13 cellular contexts compared by ENCODE assay signal in the genomic region with DNA sequence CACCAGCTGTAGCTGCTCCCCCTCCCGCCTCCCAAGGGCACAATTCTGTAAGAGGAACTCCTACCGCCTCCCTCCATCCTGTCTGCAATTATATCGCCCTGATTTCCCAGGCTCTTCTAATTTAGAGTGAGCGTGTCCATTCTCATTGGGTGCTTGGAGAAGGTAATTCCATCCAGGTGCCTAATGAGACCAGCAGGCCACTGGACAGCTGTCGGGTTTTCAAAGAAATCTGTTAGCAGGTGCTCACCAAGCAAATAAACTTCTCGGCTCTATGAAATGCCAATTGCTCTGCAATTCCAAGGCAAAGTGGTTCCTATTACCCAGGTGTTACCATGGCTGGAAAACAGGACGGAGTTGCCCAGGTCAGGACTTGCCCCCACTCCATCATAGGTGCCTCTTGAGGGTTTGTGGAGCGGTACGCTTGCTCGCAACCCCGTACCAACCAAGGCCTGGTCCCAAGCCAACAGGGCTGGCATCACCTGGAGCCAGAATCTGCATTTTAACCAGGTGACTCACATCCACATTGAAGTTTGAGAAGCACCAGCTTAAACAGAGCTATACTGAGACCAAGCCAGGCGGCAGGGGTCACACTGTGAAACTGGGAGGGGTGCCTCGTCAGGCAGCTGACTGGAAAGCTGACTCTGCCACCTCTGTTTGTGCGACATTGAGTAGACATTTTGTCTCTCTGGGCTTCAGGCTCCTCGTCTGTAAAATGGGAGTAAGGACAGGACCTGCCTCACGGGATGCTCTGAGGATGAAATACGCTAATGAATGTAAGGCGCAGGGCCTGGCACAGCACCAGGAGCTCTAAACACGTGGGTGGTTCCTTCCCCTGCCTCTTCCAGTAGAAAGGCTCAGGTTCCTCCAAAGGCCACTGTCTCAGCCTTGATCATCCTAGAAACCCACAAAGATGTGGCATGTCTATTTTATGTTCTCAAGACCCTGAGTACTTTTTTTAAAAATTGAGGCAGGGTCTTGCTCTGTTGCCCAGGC. TPM values are rescaled to one million over a fixed set of nuclear protein-coding genes. Genes with fewer than 3 reads are reported as not detected.
DNase-seq lines count a peak whose midpoint lies in the region; ATAC-seq and TF ChIP-seq lines count a peak whose summit lies in the region.
"Had no signal": no experiment of that assay in that cellular context is flagged by ENCODE, and none has a peak within 500 bp of the region (broad histone marks: within the 10 kb centered on the region; RNA-seq: fewer than 3 reads in every experiment).

No MANE protein-coding gene starts in this region.

- peaks cover 41% of the 10 kb centered on the region for H3K4me1 Mint-ChIP-seq in activated naive CD4-positive, alpha-beta T cell treated with anti-CD3 and anti-CD28 coated beads, Interleukin-2, amount 50 U/mL, for 24 hours
- H3K4me1 Mint-ChIP-seq in activated T-cell treated with anti-CD3 and anti-CD28 coated beads, Interleukin-2, amount 50 U/mL, for 4 hours (ENCODE audit: low read depth), result peaks cover 37% of the 10 kb centered on the region
- peaks cover 11 to 16% of the 10 kb centered on the region in 2 donors for H3K4me1 Mint-ChIP-seq in natural killer cell treated with Interleukin-12 subunit alpha and Interleukin-12 subunit beta and Interleukin-15 and Interleukin-18, amount 100 ng/mL, for 72 hours (ENCODE audit: low read depth in 2 of 2)
- H3K4me1 Mint-ChIP-seq: memory B cell had no signal

- H3K4me3 ChIP-seq in epithelial cell of esophagus (ENCODE audit: low read length), result no peak overlapping the region

- no peaks in the 10 kb centered on the region for H3K9me3 Mint-ChIP-seq in activated naive CD4-positive, alpha-beta T cell treated with anti-CD3 and anti-CD28 coated beads, Interleukin-2, amount 50 U/mL, for 24 hours
- H3K9me3 Mint-ChIP-seq in activated T-cell treated with anti-CD3 and anti-CD28 coated beads, Interleukin-2, amount 50 U/mL, for 4 hours, result no peaks in the 10 kb centered on the region
- H3K9me3 Mint-ChIP-seq in natural killer cell treated with Interleukin-12 subunit alpha and Interleukin-12 subunit beta and Interleukin-15 and Interleukin-18, amount 100 ng/mL, for 72 hours, result no peaks in the 10 kb centered on the region
- H3K9me3 Mint-ChIP-seq: activated CD4-positive, alpha-beta memory T cell treated with anti-CD3 and anti-CD28 coated beads, Interleukin-2, amount 10 ng/mL, durations not matched to agents 7 days and 5 days had no signal

- no peaks in the 10 kb centered on the region for H3K27me3 Mint-ChIP-seq in activated naive CD4-positive, alpha-beta T cell treated with anti-CD3 and anti-CD28 coated beads, Interleukin-2, amount 50 U/mL, for 24 hours
- no peaks in the 10 kb centered on the region for H3K27me3 Mint-ChIP-seq in activated T-cell treated with anti-CD3 and anti-CD28 coated beads, Interleukin-2, amount 50 U/mL, for 4 hours (ENCODE audit: low read depth)
- peaks cover 0 to 4% of the 10 kb centered on the region in 2 donors for H3K27me3 Mint-ChIP-seq in natural killer cell treated with Interleukin-12 subunit alpha and Interleukin-12 subunit beta and Interleukin-15 and Interleukin-18, amount 100 ng/mL, for 72 hours
- H3K27me3 Mint-ChIP-seq: activated CD4-positive, alpha-beta memory T cell treated with anti-CD3 and anti-CD28 coated beads, Interleukin-2, amount 10 ng/mL, durations not matched to agents 7 days and 5 days; memory B cell had no signal

- no peak overlapping the region for H3K4me3 Mint-ChIP-seq in activated naive CD4-positive, alpha-beta T cell treated with anti-CD3 and anti-CD28 coated beads, Interleukin-2, amount 50 U/mL, for 24 hours
- H3K4me3 Mint-ChIP-seq in activated T-cell treated with anti-CD3 and anti-CD28 coated beads, Interleukin-2, amount 50 U/mL, for 4 hours, result no peak overlapping the region
- H3K4me3 Mint-ChIP-seq in natural killer cell treated with Interleukin-12 subunit alpha and Interleukin-12 subunit beta and Interleukin-15 and Interleukin-18, amount 100 ng/mL, for 72 hours, result no peak overlapping the region
- H3K4me3 Mint-ChIP-seq: activated CD4-positive, alpha-beta memory T cell treated with anti-CD3 and anti-CD28 coated beads, Interleukin-2, amount 10 ng/mL, durations not matched to agents 7 days and 5 days; memory B cell had no signal

- TF ChIP-seq CTCF in epithelial cell of esophagus (IDR thresholded peaks at IDR 0.05; ENCODE audit: insufficient read depth, low read depth, low read length, missing control alignments), result no peak

- no peak for ATAC-seq in activated T-cell treated with anti-CD3 and anti-CD28 coated beads, Interleukin-2, amount 50 U/mL, for 4 hours
- ATAC-seq in natural killer cell treated with Interleukin-12 subunit alpha and Interleukin-12 subunit beta and Interleukin-15 and Interleukin-18, amount 100 ng/mL, for 72 hours, result no peak

- peak overlapping the region; percentile 51 for H3K27ac Mint-ChIP-seq in activated naive CD4-positive, alpha-beta T cell treated with anti-CD3 and anti-CD28 coated beads, Interleukin-2, amount 50 U/mL, for 24 hours
- peak overlapping the region in 1 of 2 donors; percentile 72 for H3K27ac Mint-ChIP-seq in natural killer cell treated with Interleukin-12 subunit alpha and Interleukin-12 subunit beta and Interleukin-15 and Interleukin-18, amount 100 ng/mL, for 72 hours
- H3K27ac Mint-ChIP-seq: memory B cell had no signal

- no peaks in the 10 kb centered on the region for H3K36me3 Mint-ChIP-seq in activated naive CD4-positive, alpha-beta T cell treated with anti-CD3 and anti-CD28 coated beads, Interleukin-2, amount 50 U/mL, for 24 hours
- H3K36me3 Mint-ChIP-seq in activated T-cell treated with anti-CD3 and anti-CD28 coated beads, Interleukin-2, amount 50 U/mL, for 4 hours (ENCODE audit: insufficient read depth), result no peaks in the 10 kb centered on the region
- H3K36me3 Mint-ChIP-seq in natural killer cell treated with Interleukin-12 subunit alpha and Interleukin-12 subunit beta and Interleukin-15 and Interleukin-18, amount 100 ng/mL, for 72 hours, result no peaks in the 10 kb centered on the region
- H3K36me3 Mint-ChIP-seq: memory B cell had no signal

- no peak for DNase-seq in activated naive CD4-positive, alpha-beta T cell (lab: John Stamatoyannopoulos, UW)
- DNase-seq in NCI-H345 (lab: John Stamatoyannopoulos, UW) (peak; percentile 97), epithelial cell of esophagus (ENCODE audit: low read depth) (peak; percentile 78), HPDE6-E6E7 (ENCODE audit: extremely low spot score) (no peak), mesenteric fat pad (ENCODE audit: low spot score) (no peak)
- DNase-seq in activated T-cell treated with anti-CD3 and anti-CD28 coated beads, Interleukin-2, amount 50 U/mL, for 4 hours, result no peak
- DNase-seq in natural killer cell treated with Interleukin-12 subunit alpha and Interleukin-12 subunit beta and Interleukin-15 and Interleukin-18, amount 100 ng/mL, for 72 hours (ENCODE audit: low spot score), result no peak
- DNase-seq: activated CD4-positive, alpha-beta memory T cell treated with anti-CD3 and anti-CD28 coated beads, Interleukin-2, amount 10 ng/mL, durations not matched to agents 7 days and 5 days; NCI-H1694; retina; stimulated activated CD4-positive, alpha-beta T cell treated with anti-CD3 and anti-CD28 coated beads, Interleukin-4, amount 100 ng/mL, for 4 hours had no signal

RNA-seq across cellular contexts. Expression of gene MEAK7, which starts 16.6 kb away (rescaled TPM):
- total RNA-seq in activated T-cell treated with anti-CD3 and anti-CD28 coated beads, Interleukin-2, amount 50 U/mL, for 4 hours, result 1 to 10 TPM; 2.2 to 2.7 (median 2.4) TPM
- 11.5 TPM for total RNA-seq in mesenteric fat pad
- 10 to 100 TPM in 1 of 2 donors, 1 to 10 TPM in 1; 9.4 to 10.0 TPM for total RNA-seq in natural killer cell treated with Interleukin-12 subunit alpha and Interleukin-12 subunit beta and Interleukin-15 and Interleukin-18, amount 100 ng/mL, for 72 hours

Comparison
In these comparisons a context has a peak if more than half of its experiments do, and no peak if none do; other contexts are left out.
1. DNase-seq: peak in NCI-H345 (single experiment) and epithelial cell of esophagus (single experiment); none in activated naive CD4-positive, alpha-beta T cell (0 of 4), HPDE6-E6E7 (single experiment), activated T-cell treated with anti-CD3 and anti-CD28 coated beads, Interleukin-2, amount 50 U/mL, for 4 hours (single experiment), mesenteric fat pad (single experiment) and natural killer cell treated with Interleukin-12 subunit alpha and Interleukin-12 subunit beta and Interleukin-15 and Interleukin-18, amount 100 ng/mL, for 72 hours (single experiment).